ENCODE assay signal across 21 cellular contexts in genomic region chr5:179262126-179262920, GRCh38.
DNase-seq lines count a peak whose midpoint lies in the region; ATAC-seq, FAIRE-seq and TF ChIP-seq lines count a peak whose summit lies in the region.
"Had no signal": no experiment of that assay in that cellular context is flagged by ENCODE, and none has a peak within 500 bp of the region (broad histone marks: within the 10 kb centered on the region; RNA-seq: fewer than 3 reads in every experiment).

No MANE protein-coding gene starts in this region.

- peaks cover 2% of the 10 kb centered on the region for H3K4me1 Mint-ChIP-seq in osteocyte (ENCODE audit: unreplicated experiment)
- no peaks in the 10 kb centered on the region for H3K4me1 Mint-ChIP-seq in activated CD4-positive, alpha-beta T cell treated with anti-CD3 and anti-CD28 coated beads, Interleukin-2, amount 10 ng/mL, durations not matched to agents 7 days and 5 days
- H3K4me1 Mint-ChIP-seq: central memory CD8-positive, alpha-beta T cell had no signal

- DNase-seq in cardiac septum (ENCODE audit: low spot score): peak; percentile 69
- no peak for DNase-seq in right atrium auricular region (ENCODE audit: low spot score)
- peak; percentile 32 for DNase-seq in kidney
- DNase-seq in osteocyte (ENCODE audit: extremely low spot score, unreplicated experiment): peak; percentile 81
- no peak for DNase-seq in GM19240 (ENCODE audit: insufficient read length, low spot score)
- no peak for DNase-seq in activated CD4-positive, alpha-beta T cell treated with anti-CD3 and anti-CD28 coated beads, Interleukin-2, amount 10 ng/mL, durations not matched to agents 7 days and 5 days
- DNase-seq: activated gamma-delta T cell; effector CD4-positive, alpha-beta T cell; esophagus squamous epithelium; HCEC 1CT; NCI-H1436; NCI-H526; stimulated activated CD4-positive, alpha-beta T cell treated with anti-CD3 and anti-CD28 coated beads, Interleukin-4, amount 100 ng/mL, for 24 hours; T-helper 1 cell; WERI-Rb-1 had no signal

- H3K36me3 Mint-ChIP-seq in osteocyte (ENCODE audit: unreplicated experiment): no peaks in the 10 kb centered on the region
- H3K36me3 Mint-ChIP-seq in activated CD4-positive, alpha-beta T cell treated with anti-CD3 and anti-CD28 coated beads, Interleukin-2, amount 10 ng/mL, durations not matched to agents 7 days and 5 days (ENCODE audit: low read depth): no peaks in the 10 kb centered on the region

- H3K27ac ChIP-seq in right atrium auricular region (no peak overlapping the region), kidney (ENCODE audit: low read depth in 2 of 2, low read length in 2 of 2) (no peak overlapping the region)
- H3K27ac ChIP-seq: esophagus squamous epithelium, pancreas, skin epidermis, WERI-Rb-1 had no signal

- no peak overlapping the region for H3K4me3 Mint-ChIP-seq in osteocyte (ENCODE audit: unreplicated experiment)
- H3K4me3 Mint-ChIP-seq in activated CD4-positive, alpha-beta T cell treated with anti-CD3 and anti-CD28 coated beads, Interleukin-2, amount 10 ng/mL, durations not matched to agents 7 days and 5 days: no peak overlapping the region
- H3K4me3 Mint-ChIP-seq: CD4-positive, alpha-beta T cell; central memory CD8-positive, alpha-beta T cell had no signal

- H3K9me3 ChIP-seq in right atrium auricular region (no peaks in the 10 kb centered on the region), kidney (ENCODE audit: control insufficient read depth in 1 of 2, low read length in 2 of 2) (no peaks in the 10 kb centered on the region)
- H3K9me3 ChIP-seq: esophagus squamous epithelium, pancreas had no signal

- no peaks in the 10 kb centered on the region for H3K27me3 ChIP-seq in right atrium auricular region
- H3K27me3 ChIP-seq: pancreas had no signal

- no peak for ATAC-seq in HG03460 (IDR thresholded peaks at IDR 0.05; ENCODE audit: unreplicated experiment)
- ATAC-seq: pancreas, Right ventricle myocardium inferior had no signal

- no peak overlapping the region for H3K9ac ChIP-seq in kidney (ENCODE audit: low read length in 2 of 2)

- H3K36me3 ChIP-seq in right atrium auricular region: no peaks in the 10 kb centered on the region
- H3K36me3 ChIP-seq in kidney (ENCODE audit: control insufficient read depth in 1 of 2, insufficient read depth in 2 of 2, low read length in 2 of 2): no peaks in the 10 kb centered on the region
- H3K36me3 ChIP-seq: esophagus squamous epithelium, pancreas, WERI-Rb-1 had no signal

- H3K4me3 ChIP-seq in right atrium auricular region: no peak overlapping the region
- no peak overlapping the region for H3K4me3 ChIP-seq in kidney (ENCODE audit: low read length in 2 of 2)
- H3K4me3 ChIP-seq: esophagus squamous epithelium, pancreas, skin epidermis had no signal

- POLR2A ChIA-PET in activated CD4-positive, alpha-beta T cell treated with anti-CD3 and anti-CD28 coated beads, Interleukin-2, amount 10 ng/mL, durations not matched to agents 7 days and 5 days (lab: Charles Lee): no interaction called here

- no peaks in the 10 kb centered on the region for H3K9me3 Mint-ChIP-seq in osteocyte (ENCODE audit: unreplicated experiment)
- H3K9me3 Mint-ChIP-seq in activated CD4-positive, alpha-beta T cell treated with anti-CD3 and anti-CD28 coated beads, Interleukin-2, amount 10 ng/mL, durations not matched to agents 7 days and 5 days: no peaks in the 10 kb centered on the region
- H3K9me3 Mint-ChIP-seq: CD4-positive, alpha-beta T cell; central memory CD8-positive, alpha-beta T cell had no signal

- no peaks in the 10 kb centered on the region for H3K27me3 Mint-ChIP-seq in osteocyte (ENCODE audit: unreplicated experiment)
- no peaks in the 10 kb centered on the region for H3K27me3 Mint-ChIP-seq in activated CD4-positive, alpha-beta T cell treated with anti-CD3 and anti-CD28 coated beads, Interleukin-2, amount 10 ng/mL, durations not matched to agents 7 days and 5 days
- H3K27me3 Mint-ChIP-seq: CD4-positive, alpha-beta T cell had no signal

- CTCF ChIA-PET in activated CD4-positive, alpha-beta T cell treated with anti-CD3 and anti-CD28 coated beads, Interleukin-2, amount 10 ng/mL, durations not matched to agents 7 days and 5 days (lab: Charles Lee): no interaction called here

- H3K4me1 ChIP-seq in right atrium auricular region: peaks cover 0 to 26% of the 10 kb centered on the region in 2 donors
- H3K4me1 ChIP-seq in kidney (ENCODE audit: control insufficient read depth in 1 of 2, insufficient read depth in 1 of 2, low read depth in 1 of 2, low read length in 2 of 2): peaks cover 0 to 9% of the 10 kb centered on the region in 2 donors
- H3K4me1 ChIP-seq: pancreas had no signal

- H3K27ac Mint-ChIP-seq in osteocyte (ENCODE audit: unreplicated experiment): no peak overlapping the region
- H3K27ac Mint-ChIP-seq in activated CD4-positive, alpha-beta T cell treated with anti-CD3 and anti-CD28 coated beads, Interleukin-2, amount 10 ng/mL, durations not matched to agents 7 days and 5 days: no peak overlapping the region
- H3K27ac Mint-ChIP-seq: CD4-positive, alpha-beta T cell had no signal

- TF ChIP-seq CTCF in right atrium auricular region (IDR thresholded peaks at IDR 0.05) (no peak), kidney (IDR thresholded peaks at IDR 0.05; ENCODE audit: borderline replicate concordance, extremely low read depth, insufficient read depth) (no peak), osteocyte (IDR thresholded peaks at IDR 0.05) (no peak)

- no peak for FAIRE-seq in kidney (lab: Jason Lieb, UNC)
- FAIRE-seq: pancreas had no signal

- intact Hi-C loops in cardiac septum (cut with DNase I) (no loop called here), kidney (cut with DNase I) (no loop called here)

Comparison
In these comparisons a context has a peak if more than half of its experiments do, and no peak if none do; other contexts are left out.
1. DNase-seq: peak in cardiac septum (single experiment), kidney (single experiment) and osteocyte (single experiment); none in right atrium auricular region (single experiment), GM19240 (single experiment) and activated CD4-positive, alpha-beta T cell treated with anti-CD3 and anti-CD28 coated beads, Interleukin-2, amount 10 ng/mL, durations not matched to agents 7 days and 5 days (single experiment).